In the genomic region with DNA sequence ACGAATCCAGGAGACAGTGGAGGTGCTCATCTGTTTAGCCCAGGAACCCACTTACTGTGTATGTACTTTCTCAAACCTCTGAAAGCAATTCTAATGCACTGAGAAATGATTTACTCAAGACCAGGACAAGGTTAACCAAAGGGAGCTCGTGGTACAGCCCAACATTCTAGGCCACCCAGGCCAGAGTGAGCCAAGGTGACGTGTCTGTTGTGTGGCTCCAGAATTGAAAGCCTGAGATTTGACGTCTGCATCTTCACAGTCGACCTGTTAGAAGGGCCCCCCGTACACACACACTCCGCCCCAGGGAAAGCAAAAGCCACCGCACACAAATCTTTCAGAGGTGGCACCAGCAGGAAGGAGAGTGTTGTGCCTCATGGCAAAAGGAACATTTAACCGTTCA, we compare ENCODE assay signal across 26 cellular contexts. TPM values are rescaled to one million over a fixed set of nuclear protein-coding genes. Genes with fewer than 3 reads are reported as not detected.
DNase-seq lines count a peak whose midpoint lies in the region; ATAC-seq, FAIRE-seq and TF ChIP-seq lines count a peak whose summit lies in the region.
"Had no signal": no experiment of that assay in that cellular context is flagged by ENCODE, and none has a peak within 500 bp of the region (broad histone marks: within the 10 kb centered on the region; RNA-seq: fewer than 3 reads in every experiment).

No MANE protein-coding gene starts in this region.

- no peak for TF ChIP-seq CTCF in activated CD8-positive, alpha-beta T cell treated with anti-CD3 and anti-CD28 coated beads for 36 hours (IDR thresholded peaks at IDR 0.05)
- TF ChIP-seq CTCF in spleen (IDR thresholded peaks at IDR 0.05 in 8 of 11, conservative IDR thresholded peaks at IDR 0.05 in 3 of 11) = no peak

- peaks cover 2% of the 10 kb centered on the region for H3K4me1 Mint-ChIP-seq in activated CD8-positive, alpha-beta T cell treated with anti-CD3 and anti-CD28 coated beads for 36 hours (ENCODE audit: low read depth)
- H3K4me1 Mint-ChIP-seq in activated CD8-positive, alpha-beta T cell treated with anti-CD3 and anti-CD28 coated beads, Interleukin-2, amount 10 ng/mL, durations not matched to agents 7 days and 5 days (ENCODE audit: low read depth) = peaks cover 7% of the 10 kb centered on the region
- H3K4me1 Mint-ChIP-seq in effector memory CD8-positive, alpha-beta T cell (ENCODE audit: low read depth in 2 of 2) = peaks cover 0 to 2% of the 10 kb centered on the region in 2 donors
- H3K4me1 Mint-ChIP-seq: mesothelial cell of epicardium had no signal

- H3K36me3 Mint-ChIP-seq in activated CD8-positive, alpha-beta T cell treated with anti-CD3 and anti-CD28 coated beads for 36 hours (ENCODE audit: low read depth) = no peaks in the 10 kb centered on the region
- no peaks in the 10 kb centered on the region for H3K36me3 Mint-ChIP-seq in activated CD8-positive, alpha-beta T cell treated with anti-CD3 and anti-CD28 coated beads, Interleukin-2, amount 10 ng/mL, durations not matched to agents 7 days and 5 days (ENCODE audit: low read depth)
- H3K36me3 Mint-ChIP-seq in effector memory CD8-positive, alpha-beta T cell (ENCODE audit: insufficient read depth) = no peaks in the 10 kb centered on the region
- H3K36me3 Mint-ChIP-seq: mesothelial cell of epicardium, naive B cell had no signal

- WGBS in spleen, 5 donors = 24 to 43% (median 40%) methylated on average over 8 to 9 of the region's 9 CpGs

- TF ChIP-seq POLR2A in spleen (IDR thresholded peaks at IDR 0.05) = no peak

- FAIRE-seq in GM19239 (lab: Jason Lieb, UNC) = peak; percentile 64

- H3K9me3 Mint-ChIP-seq in activated CD8-positive, alpha-beta T cell treated with anti-CD3 and anti-CD28 coated beads for 36 hours = no peaks in the 10 kb centered on the region
- H3K9me3 Mint-ChIP-seq in activated CD8-positive, alpha-beta T cell treated with anti-CD3 and anti-CD28 coated beads, Interleukin-2, amount 10 ng/mL, durations not matched to agents 7 days and 5 days (ENCODE audit: insufficient read depth) = no peaks in the 10 kb centered on the region
- no peaks in the 10 kb centered on the region for H3K9me3 Mint-ChIP-seq in effector memory CD8-positive, alpha-beta T cell
- H3K9me3 Mint-ChIP-seq: WTC11 had no signal

- peaks cover 0 to 10% (median 5%) of the 10 kb centered on the region in 6 donors for H3K4me1 ChIP-seq in spleen
- H3K4me1 ChIP-seq: SJSA1 had no signal

- H3K36me3 ChIP-seq in spleen = no peaks in the 10 kb centered on the region
- H3K36me3 ChIP-seq: Peyer's patch, SJSA1 had no signal

- no peak overlapping the region for H3K4me3 ChIP-seq in spleen
- H3K4me3 ChIP-seq: Peyer's patch, SJSA1, smooth muscle cell had no signal

- peak; percentile 59 for ATAC-seq in activated CD8-positive, alpha-beta T cell treated with anti-CD3 and anti-CD28 coated beads for 36 hours
- no peak for ATAC-seq in activated CD8-positive, alpha-beta T cell treated with anti-CD3 and anti-CD28 coated beads, Interleukin-2, amount 10 ng/mL, durations not matched to agents 7 days and 5 days
- peak; percentile 22 for ATAC-seq in effector memory CD8-positive, alpha-beta T cell (replicated peaks)
- no peak for ATAC-seq in GM18858 (IDR thresholded peaks at IDR 0.05; ENCODE audit: unreplicated experiment)
- ATAC-seq: activated naive CD8-positive, alpha-beta T cell treated with anti-CD3 and anti-CD28 coated beads, Interleukin-2, amount 50 U/mL, for 24 hours; WTC11 had no signal

- DNase-seq in activated CD8-positive, alpha-beta T cell treated with anti-CD3 and anti-CD28 coated beads for 36 hours = peak; percentile 39
- no peak for DNase-seq in activated CD8-positive, alpha-beta T cell treated with anti-CD3 and anti-CD28 coated beads, Interleukin-2, amount 10 ng/mL, durations not matched to agents 7 days and 5 days
- DNase-seq in GM19239 (ENCODE audit: insufficient read length, low spot score) (peak; percentile 36), spleen (peak; percentile 19), cerebellum (ENCODE audit: low spot score) (no peak)
- DNase-seq in effector memory CD8-positive, alpha-beta T cell = no peak
- DNase-seq in effector CD4-positive, alpha-beta T cell = no peak
- DNase-seq: ACHN; activated CD4-positive, alpha-beta T cell treated with anti-CD3 and anti-CD28 coated beads, Interleukin-2, amount 50 U/mL, for 4 hours; activated gamma-delta T cell; activated naive CD8-positive, alpha-beta T cell treated with anti-CD3 and anti-CD28 coated beads, Interleukin-2, amount 50 U/mL, for 24 hours; cerebellar nuclear complex; DND-41; naive B cell; NCI-H1436; Peyer's patch; stimulated activated CD4-positive, alpha-beta T cell treated with anti-CD3 and anti-CD28 coated beads, Interleukin-2, amount 100 ng/mL, for 24 hours; trophoblast cell had no signal

- no peak overlapping the region for H3K4me3 Mint-ChIP-seq in activated CD8-positive, alpha-beta T cell treated with anti-CD3 and anti-CD28 coated beads for 36 hours
- H3K4me3 Mint-ChIP-seq in activated CD8-positive, alpha-beta T cell treated with anti-CD3 and anti-CD28 coated beads, Interleukin-2, amount 10 ng/mL, durations not matched to agents 7 days and 5 days = no peak overlapping the region
- H3K4me3 Mint-ChIP-seq in effector memory CD8-positive, alpha-beta T cell = no peak overlapping the region
- H3K4me3 Mint-ChIP-seq: activated naive CD8-positive, alpha-beta T cell treated with anti-CD3 and anti-CD28 coated beads, Interleukin-2, amount 50 U/mL, for 24 hours; mesothelial cell of epicardium had no signal

- peaks cover 22% of the 10 kb centered on the region for H3K27me3 Mint-ChIP-seq in activated CD8-positive, alpha-beta T cell treated with anti-CD3 and anti-CD28 coated beads for 36 hours
- H3K27me3 Mint-ChIP-seq in activated CD8-positive, alpha-beta T cell treated with anti-CD3 and anti-CD28 coated beads, Interleukin-2, amount 10 ng/mL, durations not matched to agents 7 days and 5 days (ENCODE audit: low read depth) = peaks cover 26% of the 10 kb centered on the region
- peaks cover 13 to 18% of the 10 kb centered on the region in 2 donors for H3K27me3 Mint-ChIP-seq in effector memory CD8-positive, alpha-beta T cell

- intact Hi-C loops in activated CD8-positive, alpha-beta T cell treated with anti-CD3 and anti-CD28 coated beads for 36 hours (cut with micrococcal nuclease) = no loop called here
- intact Hi-C loops in spleen (cut with DNase I; ENCODE audit: low total_unique reads) = no loop called here

- POLR2A ChIA-PET in activated CD8-positive, alpha-beta T cell treated with anti-CD3 and anti-CD28 coated beads for 36 hours (lab: Charles Lee) = interaction anchor here (0.8 kb wide), 1 partner anchor 138 kb away, joined by 3 read pairs; no protein-coding TSS in a partner anchor
- POLR2A ChIA-PET in activated CD8-positive, alpha-beta T cell treated with anti-CD3 and anti-CD28 coated beads, Interleukin-2, amount 10 ng/mL, durations not matched to agents 7 days and 5 days (lab: Charles Lee) = no interaction called here

- CTCF ChIA-PET in activated CD8-positive, alpha-beta T cell treated with anti-CD3 and anti-CD28 coated beads for 36 hours (lab: Charles Lee) = interaction anchor here (0.7 kb wide), 1 partner anchor 141 kb away, joined by 4 read pairs; no protein-coding TSS in a partner anchor
- CTCF ChIA-PET in activated CD8-positive, alpha-beta T cell treated with anti-CD3 and anti-CD28 coated beads, Interleukin-2, amount 10 ng/mL, durations not matched to agents 7 days and 5 days (lab: Charles Lee) = no interaction called here

- H3K27ac ChIP-seq in spleen = no peak overlapping the region
- H3K27ac ChIP-seq: HL-60, Peyer's patch, SJSA1 had no signal

- peaks cover 0 to 9% (median 0%) of the 10 kb centered on the region in 8 donors for H3K9me3 ChIP-seq in spleen
- H3K9me3 ChIP-seq: Peyer's patch, SJSA1 had no signal

- H3K27me3 ChIP-seq in spleen (replicated peaks in 1 of 7) = peaks cover 0 to 22% (median 5%) of the 10 kb centered on the region in 7 donors
- H3K27me3 ChIP-seq: Peyer's patch had no signal

- H3K27ac Mint-ChIP-seq in activated CD8-positive, alpha-beta T cell treated with anti-CD3 and anti-CD28 coated beads for 36 hours = no peak overlapping the region
- no peak overlapping the region for H3K27ac Mint-ChIP-seq in activated CD8-positive, alpha-beta T cell treated with anti-CD3 and anti-CD28 coated beads, Interleukin-2, amount 10 ng/mL, durations not matched to agents 7 days and 5 days
- H3K27ac Mint-ChIP-seq in effector memory CD8-positive, alpha-beta T cell = no peak overlapping the region
- H3K27ac Mint-ChIP-seq: activated naive CD8-positive, alpha-beta T cell treated with anti-CD3 and anti-CD28 coated beads, Interleukin-2, amount 50 U/mL, for 24 hours; mesothelial cell of epicardium; naive B cell; WTC11 had no signal

RNA-seq across cellular contexts. Expression of a gene that starts 2.3 kb away (rescaled TPM):
- 1 to 10 TPM; 1.8 to 2.2 TPM for total RNA-seq in activated CD8-positive, alpha-beta T cell treated with anti-CD3 and anti-CD28 coated beads for 36 hours
- under 1 TPM; 0.31 to 0.37 TPM for total RNA-seq in activated CD8-positive, alpha-beta T cell treated with anti-CD3 and anti-CD28 coated beads, Interleukin-2, amount 10 ng/mL, durations not matched to agents 7 days and 5 days
- total RNA-seq in spleen = 10 to 100 TPM in 1 of 7 donors, 1 to 10 TPM in 6; 3.6 to 11.3 (median 8.0) TPM
- polyA plus RNA-seq in spleen = 1 to 10 TPM in 2 of 3 donors, under 1 TPM in 1; 0.86 to 3.9 (median 3.9) TPM
- 0.82 TPM for total RNA-seq in cerebellum
- total RNA-seq: glomerular endothelial cell, Peyer's patch, SJSA1, subcutaneous adipose tissue had no signal
- polyA plus RNA-seq: smooth muscle cell had no signal

Comparison
In these comparisons a context has a peak if more than half of its experiments do, and no peak if none do; other contexts are left out.
1. ATAC-seq: peak in activated CD8-positive, alpha-beta T cell treated with anti-CD3 and anti-CD28 coated beads for 36 hours (single experiment) and effector memory CD8-positive, alpha-beta T cell (single experiment); none in activated CD8-positive, alpha-beta T cell treated with anti-CD3 and anti-CD28 coated beads, Interleukin-2, amount 10 ng/mL, durations not matched to agents 7 days and 5 days (single experiment) and GM18858 (single experiment).
2. DNase-seq: peak in activated CD8-positive, alpha-beta T cell treated with anti-CD3 and anti-CD28 coated beads for 36 hours (single experiment), GM19239 (single experiment) and spleen (single experiment); none in activated CD8-positive, alpha-beta T cell treated with anti-CD3 and anti-CD28 coated beads, Interleukin-2, amount 10 ng/mL, durations not matched to agents 7 days and 5 days (single experiment), effector memory CD8-positive, alpha-beta T cell (0 of 3), effector CD4-positive, alpha-beta T cell (single experiment) and cerebellum (single experiment).